In the genomic region with DNA sequence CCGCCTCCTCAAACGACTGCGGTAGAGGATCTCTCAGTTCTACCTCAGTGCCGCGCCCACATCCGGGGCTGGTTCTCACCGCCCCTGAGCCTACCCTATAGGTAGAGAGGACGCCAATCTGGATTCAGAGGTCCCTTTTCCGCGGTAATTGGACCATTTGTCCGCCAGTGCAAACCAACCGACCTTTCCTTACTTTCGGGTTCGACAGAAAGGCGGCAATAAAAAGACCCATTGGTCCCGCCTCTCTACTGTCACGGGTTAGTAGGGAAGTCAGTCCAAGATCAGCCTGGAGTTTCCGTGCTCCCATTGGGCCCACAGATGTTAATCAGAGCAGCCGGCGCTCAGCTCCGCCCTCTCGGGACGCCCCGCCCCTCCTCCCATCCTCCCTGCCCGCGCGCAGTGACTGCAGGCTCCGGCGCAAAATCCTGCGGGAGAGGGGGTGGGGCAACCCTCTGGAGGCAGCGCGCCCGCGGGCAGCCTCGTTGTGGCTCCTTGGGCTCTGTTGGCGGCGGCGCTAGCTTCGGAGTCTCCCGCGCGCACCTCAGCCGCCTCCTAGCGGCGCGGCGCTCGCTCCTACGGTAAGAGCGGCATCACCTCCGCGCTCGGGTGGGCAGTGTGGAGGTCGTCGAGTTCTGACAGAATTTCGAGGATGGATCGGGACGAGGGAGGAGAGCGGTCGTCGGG, we compare ENCODE assay signal across 8 cellular contexts. TPM values are rescaled to one million over a fixed set of nuclear protein-coding genes. Genes with fewer than 3 reads are reported as not detected.
DNase-seq lines count a peak whose midpoint lies in the region; ATAC-seq, FAIRE-seq and TF ChIP-seq lines count a peak whose summit lies in the region.

Gene PHTF2, plus strand, starts transcription at position 380 of the 684 bp plus-strand sequence.
Gene TMEM60, minus strand, starts transcription at position 41 of the 684 bp plus-strand sequence. CDS start 4,061 bp downstream, outside the sequence.

- peaks cover 93% of the 10 kb centered on the region for H3K79me2 ChIP-seq in OCI-LY7 (ENCODE audit: insufficient read depth, low read depth, low read length)
- H3K79me2 ChIP-seq in endothelial cell of umbilical vein (ENCODE audit: control insufficient read depth, insufficient read depth, low read length), result peaks cover 39% of the 10 kb centered on the region

- peak; percentile 52 for TF ChIP-seq RAD21 in IMR-90 (IDR thresholded peaks at IDR 0.05; ENCODE audit: low read length)

- H2BK5ac ChIP-seq in IMR-90 (ENCODE audit: low read depth, low read length, poor library complexity, severe bottlenecking), result peak within 1 kb of the TSS; percentile 84

- H3K36me3 ChIP-seq in IMR-90 (ENCODE audit: control insufficient read depth, insufficient read depth, low read length) (no peaks in the 10 kb centered on the region), OCI-LY7 (ENCODE audit: insufficient read depth, low read length) (peaks cover 59% of the 10 kb centered on the region), endothelial cell of umbilical vein (ENCODE audit: control insufficient read depth in 2 of 2, extremely low read depth in 1 of 2, insufficient read depth in 2 of 2, low read length in 2 of 2) (no peaks in the 10 kb centered on the region)

- no peaks in the 10 kb centered on the region for H4K20me1 ChIP-seq in IMR-90 (ENCODE audit: insufficient read depth, low read length)
- H4K20me1 ChIP-seq in OCI-LY7 (ENCODE audit: insufficient read depth, low read length), result peaks cover 28% of the 10 kb centered on the region
- H4K20me1 ChIP-seq in endothelial cell of umbilical vein (replicated peaks; ENCODE audit: control insufficient read depth, extremely low read depth, insufficient read depth, low read length), result no peaks in the 10 kb centered on the region

- DNase-seq in DMS153 (lab: John Stamatoyannopoulos, UW) (peak; percentile 100), IMR-90 (peak; percentile 100), OCI-LY7 (ENCODE audit: low spot score) (peak; percentile 99), activated T-cell treated with anti-CD3 and anti-CD28 coated beads for 24 hours (ENCODE audit: low read depth) (peak; percentile 89), endothelial cell of umbilical vein (ENCODE audit: low read depth, low spot score) (peak; percentile 100), midbrain (lab: John Stamatoyannopoulos, UW) (peak; percentile 100)
- DNase-seq in stimulated activated CD8-positive, alpha-beta memory T cell treated with anti-CD3 and anti-CD28 coated beads, Interleukin-2, amount 100 ng/mL, for 1 hour (ENCODE audit: low read depth in 2 of 2), result peak; percentile 83 to 84

- H2AK9ac ChIP-seq in IMR-90 (replicated peaks; ENCODE audit: low read depth, low read length, poor library complexity), result peak within 1 kb of the TSS; percentile 96

- peak; percentile 98 for FAIRE-seq in endothelial cell of umbilical vein (lab: Jason Lieb, UNC)

- H3K4me1 ChIP-seq in IMR-90 (ENCODE audit: control insufficient read depth, insufficient read depth, low read length) (peaks cover 6% of the 10 kb centered on the region; the same call in 1 of the 2 replicates), OCI-LY7 (ENCODE audit: insufficient read depth, low read length, poor library complexity, severe bottlenecking) (peaks cover 61% of the 10 kb centered on the region), endothelial cell of umbilical vein (ENCODE audit: control insufficient read depth, extremely low read depth, insufficient read depth, low read length) (peaks cover 31% of the 10 kb centered on the region)

- peak within 1 kb of the TSS; percentile 96 for H2AFZ ChIP-seq in IMR-90 (replicated peaks; ENCODE audit: low read length, poor library complexity)
- peak within 1 kb of the TSS; percentile 44; the same call in 1 of the 2 replicates for H2AFZ ChIP-seq in OCI-LY7 (ENCODE audit: low read length)
- peak within 1 kb of the TSS; percentile 92 for H2AFZ ChIP-seq in endothelial cell of umbilical vein (ENCODE audit: low read depth, low read length)

- 0% methylated on average over 22 of the region's 61 CpGs; no CpG with 5 or more reads in 1 of the 2 experiments for WGBS in IMR-90 (ENCODE audit: extremely low coverage in 2 of 2, insufficient read length in 1 of 2), 2 experiments

- intact Hi-C loops in IMR-90 (cut with micrococcal nuclease), result loop anchor here (2.0 to 10.0 kb wide), 3 partner anchors 68 to 138 kb away; no protein-coding TSS in a partner anchor
- intact Hi-C loops in OCI-LY7 (cut with micrococcal nuclease; ENCODE audit: unreplicated experiment), result loop anchor here (2.0 kb wide), 3 partner anchors 26 to 138 kb away; partner anchors contain the start of gene RSBN1L
- intact Hi-C loops in endothelial cell of umbilical vein (cut with micrococcal nuclease), result loop anchor here (1.0 to 5.0 kb wide), 6 partner anchors 36 to 261 kb away; partner anchors contain the start of genes PTPN12 and RSBN1L

- H3K4me2 ChIP-seq in IMR-90 (ENCODE audit: low read depth, low read length) (peak within 1 kb of the TSS; percentile 88), OCI-LY7 (ENCODE audit: low read length) (peak within 1 kb of the TSS; percentile 83), endothelial cell of umbilical vein (ENCODE audit: insufficient read depth, low read length) (peak within 1 kb of the TSS; percentile 92)

- H4K5ac ChIP-seq in IMR-90 (ENCODE audit: low read depth, low read length), result peak within 1 kb of the TSS; percentile 68

- peak; percentile 48 for TF ChIP-seq POLR2A in IMR-90 (IDR thresholded peaks at IDR 0.05; ENCODE audit: low read depth, low read length)
- TF ChIP-seq POLR2A in endothelial cell of umbilical vein (IDR thresholded peaks at IDR 0.05; ENCODE audit: low read depth, low read length), result peak; percentile 15

- peak within 1 kb of the TSS; percentile 79 for H3K9ac ChIP-seq in IMR-90 (ENCODE audit: low read depth, low read length)
- H3K9ac ChIP-seq in endothelial cell of umbilical vein (replicated peaks; ENCODE audit: extremely low read depth, insufficient read depth, low read length), result peak within 1 kb of the TSS; percentile 86

- peak within 1 kb of the TSS; percentile 90 for H3K4ac ChIP-seq in IMR-90 (ENCODE audit: low read depth, low read length)

- TF ChIP-seq CTCF in IMR-90 (conservative IDR thresholded peaks at IDR 0.05; ENCODE audit: low read depth, low read length) (peak; percentile 53), OCI-LY7 (conservative IDR thresholded peaks at IDR 0.05; ENCODE audit: low read length) (peak; percentile 65; the same call in 1 of the 2 replicates), endothelial cell of umbilical vein (IDR thresholded peaks at IDR 0.05; ENCODE audit: extremely low read depth in 1 of 2, insufficient read depth in 1 of 2, low read depth in 1 of 2, low read length in 2 of 2) (peak; percentile 41 to 73)

- H2BK15ac ChIP-seq in IMR-90 (ENCODE audit: low read depth, low read length), result peak within 1 kb of the TSS; percentile 22; the same call in 2 of the 3 replicates

- H3K9me2 ChIP-seq in OCI-LY7 (ENCODE audit: insufficient read depth, low read length), result no peaks in the 10 kb centered on the region

- H3K23ac ChIP-seq in IMR-90 (ENCODE audit: low read depth, low read length), result peak within 1 kb of the TSS; percentile 87

- peak within 1 kb of the TSS; percentile 17 to 82; a peak in 2 of 4 replicates for H4K8ac ChIP-seq in IMR-90 (ENCODE audit: low read depth in 2 of 2, low read length in 2 of 2)

- H3K27ac ChIP-seq in IMR-90 (ENCODE audit: insufficient read depth, low read length), result peak within 1 kb of the TSS; percentile 90
- H3K27ac ChIP-seq in OCI-LY7 (ENCODE audit: low read depth, low read length, poor library complexity, severe bottlenecking), result peak within 1 kb of the TSS; percentile 67
- H3K27ac ChIP-seq in endothelial cell of umbilical vein (ENCODE audit: insufficient read depth, low read depth, low read length), result peak within 1 kb of the TSS; percentile 66

- no peak within 1 kb of the TSS; the same call in 1 of the 2 replicates for H2BK20ac ChIP-seq in IMR-90 (ENCODE audit: low read depth, low read length)

- H3K9me1 ChIP-seq in IMR-90 (ENCODE audit: insufficient read depth, low read length), result 0 out of 2 replicates have a peak, but pooled peaks cover 2% of the 10 kb centered on the region
- H3K9me1 ChIP-seq in endothelial cell of umbilical vein (replicated peaks; ENCODE audit: control insufficient read depth, extremely low read depth, insufficient read depth, low read length), result no peaks in the 10 kb centered on the region

- peak within 1 kb of the TSS; percentile 69 for H3K56ac ChIP-seq in IMR-90 (ENCODE audit: extremely low read depth, insufficient read depth, low read length)

- H3K4me3 ChIP-seq in IMR-90 (ENCODE audit: insufficient read depth, low read depth, low read length) (peak within 1 kb of the TSS; percentile 81), OCI-LY7 (ENCODE audit: low read depth, low read length, poor library complexity, severe bottlenecking) (peak within 1 kb of the TSS; percentile 87), endothelial cell of umbilical vein (replicated peaks in 1 of 3; ENCODE audit: insufficient read depth in 1 of 3, low read depth in 1 of 3, low read length in 3 of 3) (peak within 1 kb of the TSS; percentile 70 to 94 (median 90))

- H3K18ac ChIP-seq in IMR-90 (ENCODE audit: low read depth, low read length), result peak within 1 kb of the TSS; percentile 66

- peak within 1 kb of the TSS; percentile 70 for H2BK120ac ChIP-seq in IMR-90 (ENCODE audit: low read depth, low read length)

- peak within 1 kb of the TSS; percentile 41 for H2AK5ac ChIP-seq in IMR-90 (ENCODE audit: low read depth, low read length)

- H3K27me3 ChIP-seq in IMR-90 (ENCODE audit: control insufficient read depth, insufficient read depth, low read length) (no peaks in the 10 kb centered on the region), endothelial cell of umbilical vein (ENCODE audit: control insufficient read depth in 2 of 2, insufficient read depth in 2 of 2, low read length in 2 of 2) (no peaks in the 10 kb centered on the region)

- POLR2A ChIA-PET in IMR-90 (lab: Charles Lee; ENCODE audit: unreplicated experiment) (no interaction called here), OCI-LY7 (lab: Charles Lee) (interaction anchor here (0.8 to 1.7 kb wide), 10 partner anchors 13 to 136 kb away, joined by 3 to 6 read pairs (median 3); no protein-coding TSS in a partner anchor), endothelial cell of umbilical vein (lab: Charles Lee) (interaction anchor here (0.8 to 1.6 kb wide), 3 partner anchors 13 to 103 kb away, joined by 3 to 5 read pairs (median 4); partner anchors contain the start of gene RSBN1L)

- dilution Hi-C loops in IMR-90 (cut with HindIII; ENCODE audit: low sequenced_read_pairs, unreplicated experiment), result no loop called here
- dilution Hi-C loops in endothelial cell of umbilical vein (cut with MboI; ENCODE audit: extremely low pct_ligation_motif_present, low sequenced_read_pairs), result no loop called here

- BruUV-seq in IMR-90 (replicated peaks; lab: Mats Ljungman, UMichigan) (no TSS peak), OCI-LY7 (replicated peaks; lab: Mats Ljungman, UMichigan) (no TSS peak), endothelial cell of umbilical vein (replicated peaks; lab: Mats Ljungman, UMichigan) (no TSS peak)

- peaks cover 22 to 78% of the 10 kb centered on the region in 2 experiments for H3K79me1 ChIP-seq in IMR-90 (ENCODE audit: low read depth in 1 of 2, low read length in 2 of 2)

- peak; percentile 91 for ATAC-seq in GM21528 (IDR thresholded peaks at IDR 0.05; ENCODE audit: low FRiP score, unreplicated experiment)
- ATAC-seq in IMR-90 (ENCODE audit: low read depth), result peak; percentile 93

- CTCF ChIA-PET in IMR-90 (lab: Yijun Ruan, JAX) (interaction anchor here (0.7 to 1.3 kb wide), 5 partner anchors 10 to 147 kb away, joined by 3 to 6 read pairs (median 3); no protein-coding TSS in a partner anchor), OCI-LY7 (lab: Charles Lee; ENCODE audit: unreplicated experiment) (no interaction called here), endothelial cell of umbilical vein (lab: Charles Lee) (interaction anchor here (0.6 to 2.1 kb wide), 13 partner anchors 12 to 241 kb away, joined by 3 to 11 read pairs (median 3); no protein-coding TSS in a partner anchor)

- in situ Hi-C loops in IMR-90 (cut with MboI; ENCODE audit: low sequenced_read_pairs), result no loop called here

- peak within 1 kb of the TSS; percentile 79 for H4K91ac ChIP-seq in IMR-90 (ENCODE audit: insufficient read depth, low read depth, low read length)

- H3K9me3 ChIP-seq in IMR-90 (ENCODE audit: control insufficient read depth, insufficient read depth, low read length) (no peaks in the 10 kb centered on the region), OCI-LY7 (ENCODE audit: low read length) (peaks cover under 1% of the 10 kb centered on the region; the same call in 1 of the 2 replicates), endothelial cell of umbilical vein (replicated peaks; ENCODE audit: control insufficient read depth, insufficient read depth, low read length) (no peaks in the 10 kb centered on the region)

- peak within 1 kb of the TSS; percentile 88 for H3K14ac ChIP-seq in IMR-90 (replicated peaks; ENCODE audit: low read depth, low read length)

RNA-seq across cellular contexts. Expression of gene PHTF2, which starts in this region (rescaled TPM):
- total RNA-seq in IMR-90 (2012; rRNA removed), result 65.5 and 69.9 TPM in 2 replicates
- polyA plus RNA-seq in IMR-90 (2012; rRNA removed), result 21.7 and 28.3 TPM in 2 replicates
- 4.6 and 5.1 TPM in 2 replicates for polyA plus RNA-seq in IMR-90 (2012; cell fraction: cytosol; rRNA removed)
- 1.7 and 18.9 TPM in 2 replicates for polyA plus RNA-seq in IMR-90 (2012; cell fraction: nucleus; rRNA removed; ENCODE audit: low replicate concordance)
- total RNA-seq in OCI-LY7 (2014; rRNA removed; shearing (Covaris generic)), result 26.9 and 29.6 TPM in 2 replicates
- 62.0 and 62.4 TPM in 2 replicates for total RNA-seq in OCI-LY7 (2022)
- 21.4 TPM in 2 replicates for total RNA-seq in endothelial cell of umbilical vein
- polyA plus RNA-seq in endothelial cell of umbilical vein, result 8.4 and 13.3 TPM in 2 replicates
- polyA plus RNA-seq in endothelial cell of umbilical vein (2011; cell fraction: cytosol; rRNA removed), result 10.6 and 10.7 TPM in 2 replicates
- polyA plus RNA-seq in endothelial cell of umbilical vein (2011; cell fraction: nucleus; rRNA removed), result 21.2 and 27.6 TPM in 2 replicates
- polyA plus RNA-seq in endothelial cell of umbilical vein (2012), result 10.3 and 16.4 TPM in 2 replicates
- polyA minus RNA-seq in endothelial cell of umbilical vein, result 27.5 and 33.2 TPM in 2 replicates
- polyA minus RNA-seq in endothelial cell of umbilical vein (2011; cell fraction: cytosol; rRNA and poly(A)+ RNA removed), result 11.2 TPM
- polyA minus RNA-seq in endothelial cell of umbilical vein (2011; cell fraction: nucleus; rRNA and poly(A)+ RNA removed), result 34.0 and 49.0 TPM in 2 replicates

RNA-seq across cellular contexts. Expression of gene TMEM60, which starts in this region (rescaled TPM):
- total RNA-seq in IMR-90 (2012; rRNA removed) (9.9 and 19.2 TPM in 2 replicates), OCI-LY7 (2022) (23.5 and 29.7 TPM in 2 replicates), endothelial cell of umbilical vein (15.0 and 15.8 TPM in 2 replicates)
- polyA plus RNA-seq in IMR-90 (2012; rRNA removed) (15.0 and 17.2 TPM in 2 replicates), endothelial cell of umbilical vein (17.8 and 19.5 TPM in 2 replicates)
- 3.8 and 5.1 TPM in 2 replicates for polyA plus RNA-seq in IMR-90 (2012; cell fraction: cytosol; rRNA removed)
- polyA plus RNA-seq in IMR-90 (2012; cell fraction: nucleus; rRNA removed; ENCODE audit: low replicate concordance), result 0.62 and 5.5 TPM in 2 replicates
- total RNA-seq in OCI-LY7 (2014; rRNA removed; shearing (Covaris generic)), result 14.6 and 19.2 TPM in 2 replicates
- polyA plus RNA-seq in endothelial cell of umbilical vein (2011; cell fraction: cytosol; rRNA removed), result 20.1 and 21.2 TPM in 2 replicates
- 7.0 and 9.9 TPM in 2 replicates for polyA plus RNA-seq in endothelial cell of umbilical vein (2011; cell fraction: nucleus; rRNA removed)
- polyA plus RNA-seq in endothelial cell of umbilical vein (2012), result 18.2 and 21.3 TPM in 2 replicates
- polyA minus RNA-seq in endothelial cell of umbilical vein, result 4.4 and 7.6 TPM in 2 replicates
- polyA minus RNA-seq in endothelial cell of umbilical vein (2011; cell fraction: cytosol; rRNA and poly(A)+ RNA removed), result 8.2 TPM
- polyA minus RNA-seq in endothelial cell of umbilical vein (2011; cell fraction: nucleus; rRNA and poly(A)+ RNA removed), result 1.8 and 4.7 TPM in 2 replicates

Comparison
In these comparisons a context has a peak if more than half of its experiments do, and no peak if none do; other contexts are left out.
1. Peak in every context shown above with its lines: DNase-seq, ATAC-seq, H3K4me3 ChIP-seq and H3K27ac ChIP-seq.
2. H2AFZ ChIP-seq: peak in every context shown above with its lines; median percentile 96 in IMR-90; 92 in endothelial cell of umbilical vein; 44 in OCI-LY7.